ENCODE assay signal across 8 cellular contexts in the genomic region with DNA sequence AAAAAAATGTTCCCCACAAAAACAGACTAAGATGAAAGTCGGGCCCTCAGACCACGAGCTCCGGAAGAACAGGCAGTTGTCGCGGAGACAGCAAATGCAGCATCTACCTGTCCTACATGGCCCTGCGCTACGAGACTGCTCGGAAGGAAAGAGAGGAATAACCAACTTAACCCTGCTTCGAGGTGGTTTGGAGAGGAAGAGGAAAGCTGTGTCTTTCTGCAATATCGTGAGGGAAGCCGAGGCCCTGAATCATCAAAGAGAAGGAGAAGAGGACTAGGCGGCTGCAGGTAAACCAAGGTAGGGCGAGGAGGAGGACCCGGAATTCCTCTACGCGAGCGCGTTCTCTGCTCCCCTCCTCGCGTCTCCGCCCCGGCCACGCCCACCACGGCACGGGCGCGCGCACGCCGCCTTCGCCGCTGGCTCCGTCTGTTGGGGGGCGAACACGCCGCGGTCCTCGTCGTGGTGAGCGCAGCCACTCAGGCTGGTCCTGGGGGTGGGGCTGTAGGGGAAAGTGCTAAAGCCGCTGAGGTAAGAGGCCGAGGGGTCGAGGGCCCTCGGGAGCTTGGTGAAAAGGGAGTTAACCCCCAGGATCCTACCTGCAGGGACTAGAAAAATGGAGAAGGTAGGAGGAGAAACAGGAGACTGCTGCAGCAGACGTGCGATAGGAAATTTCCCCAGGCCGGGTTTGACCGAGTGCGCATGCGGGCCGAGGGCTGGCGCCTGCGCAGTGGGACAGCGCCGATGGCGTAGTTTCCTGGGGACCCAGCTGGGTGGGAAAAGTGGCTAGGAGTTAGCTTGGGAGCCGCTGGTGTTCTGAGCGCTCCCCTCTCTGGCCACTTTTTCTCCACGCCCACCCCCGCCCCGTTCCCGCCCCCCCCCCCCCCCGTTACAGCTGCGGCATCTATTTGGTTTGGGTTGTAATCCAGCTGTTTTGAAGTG. TPM values are rescaled to one million over a fixed set of nuclear protein-coding genes. Genes with fewer than 3 reads are reported as not detected.
A peak's percentile ranks its signal among the peaks of the same experiment; 100 is the strongest.
DNase-seq lines count a peak whose midpoint lies in the region; ATAC-seq and TF ChIP-seq lines count a peak whose summit lies in the region.

A gene (plus strand): TSS at position 402 of the 939 bp plus-strand sequence. CDS start 7,903 bp downstream, outside the sequence.
A gene with protein sequence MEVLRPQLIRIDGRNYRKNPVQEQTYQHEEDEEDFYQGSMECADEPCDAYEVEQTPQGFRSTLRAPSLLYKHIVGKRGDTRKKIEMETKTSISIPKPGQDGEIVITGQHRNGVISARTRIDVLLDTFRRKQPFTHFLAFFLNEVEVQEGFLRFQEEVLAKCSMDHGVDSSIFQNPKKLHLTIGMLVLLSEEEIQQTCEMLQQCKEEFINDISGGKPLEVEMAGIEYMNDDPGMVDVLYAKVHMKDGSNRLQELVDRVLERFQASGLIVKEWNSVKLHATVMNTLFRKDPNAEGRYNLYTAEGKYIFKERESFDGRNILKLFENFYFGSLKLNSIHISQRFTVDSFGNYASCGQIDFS (minus strand): TSS at position 666 of the 939 bp plus-strand sequence. CDS start 2,978 bp downstream, outside the sequence.

- peak; percentile 89 for DNase-seq in GM13977 (ENCODE audit: low spot score)
- DNase-seq in NCI-H1694 (lab: John Stamatoyannopoulos, UW) = peak; percentile 69
- DNase-seq in amniotic epithelial cell (ENCODE audit: low read depth) = peak; percentile 85
- DNase-seq in heart right ventricle = peak; percentile 91 to 93
- peak; percentile 94 for DNase-seq in pons (ENCODE audit: low spot score)
- peak; percentile 94 for DNase-seq in transverse colon

- H3K36me3 ChIP-seq in heart right ventricle (peaks cover 0 to 35% (median 12%) of the 10 kb centered on the region in 9 donors), transverse colon (peaks cover 0 to 16% (median 5%) of the 10 kb centered on the region in 4 donors)

- no peaks in the 10 kb centered on the region for H3K9me3 ChIP-seq in heart right ventricle
- no peaks in the 10 kb centered on the region for H3K9me3 ChIP-seq in transverse colon

- WGBS in heart right ventricle, 2 donors = 0% methylated on average over 64 of the region's 64 CpGs
- 0% methylated on average over 19 to 50 of the region's 64 CpGs for WGBS in transverse colon (ENCODE audit: low coverage in 1 of 2), 2 donors

- in situ Hi-C loops in GM13977 (cut with MboI; ENCODE audit: low pct_unique_long_range_greater_than_20kb, low sequenced_read_pairs, unreplicated experiment) = no loop called here
- in situ Hi-C loops in transverse colon (cut with MboI; ENCODE audit: low pct_ligation_motif_present in 1 of 4, low pct_unique_long_range_greater_than_20kb in 1 of 4, low sequenced_read_pairs in 3 of 4) = loop anchor here in 1 of 4 donors (25.0 kb wide), 1 partner anchor 121 kb away; no protein-coding TSS in a partner anchor

- no peak for TF ChIP-seq CTCF in GM13977 (IDR thresholded peaks at IDR 0.05; ENCODE audit: extremely low read depth, insufficient read depth, missing control alignments)
- TF ChIP-seq CTCF in heart right ventricle (IDR thresholded peaks at IDR 0.05) = peak in 2 of 9 donors; percentile 6 to 8
- TF ChIP-seq CTCF in transverse colon (IDR thresholded peaks at IDR 0.05) = peak in 1 of 5 experiments; percentile 26

- peak within 1 kb of the TSS; percentile 89 to 99 (median 98) for H3K27ac ChIP-seq in heart right ventricle
- H3K27ac ChIP-seq in transverse colon = peak within 1 kb of the TSS; percentile 98 to 99 (median 98)

- intact Hi-C loops in T-helper 1 cell treated with Interleukin-12 subunit alpha and Interleukin-12 subunit beta and Interleukin-4 antibody, amounts not matched to agents 30 ng/mL and 1 ng/mL, for 36 hours (cut with micrococcal nuclease) = loop anchor here (1.0 to 10.0 kb wide), 13 partner anchors 32 to 1031 kb away; a partner anchor contains a TSS
- intact Hi-C loops in heart right ventricle (cut with DNase I) (loop anchor here in 8 of 10 donors (1.0 to 10.0 kb wide), 15 partner anchors 44 to 261 kb away; a partner anchor contains a TSS), transverse colon (cut with DNase I; ENCODE audit: low total_unique reads) (loop anchor here (5.0 kb wide), 1 partner anchor 121 kb away; no protein-coding TSS in a partner anchor)

- TF ChIP-seq EP300 in transverse colon (IDR thresholded peaks at IDR 0.05; ENCODE audit: low read depth) = no peak

- H3K4me1 ChIP-seq in heart right ventricle (peaks cover 10 to 49% (median 39%) of the 10 kb centered on the region in 9 donors), transverse colon (peaks cover 18 to 46% (median 33%) of the 10 kb centered on the region in 4 donors)

- H3K27me3 ChIP-seq in heart right ventricle (no peaks in the 10 kb centered on the region), transverse colon (no peaks in the 10 kb centered on the region)

- ATAC-seq in HG02870 (IDR thresholded peaks at IDR 0.05; ENCODE audit: unreplicated experiment) (peak; percentile 77), heart right ventricle (peak; percentile 97 to 98 (median 98))

- H3K4me3 ChIP-seq in heart right ventricle = peak within 1 kb of the TSS; percentile 23 to 84 (median 70)
- peak within 1 kb of the TSS; percentile 56 to 89 (median 64) for H3K4me3 ChIP-seq in transverse colon

- TF ChIP-seq POLR2A in transverse colon (IDR thresholded peaks at IDR 0.05) = peak; percentile 96

RNA-seq across cellular contexts. Expression of the first gene that starts in this region (rescaled TPM):
- total RNA-seq in T-helper 1 cell treated with Interleukin-12 subunit alpha and Interleukin-12 subunit beta and Interleukin-4 antibody, amounts not matched to agents 30 ng/mL and 1 ng/mL, for 36 hours = 84.4 and 88.0 TPM in 2 replicates
- 100 to 1,000 TPM; 181 to 246 (median 221) TPM for total RNA-seq in heart right ventricle
- polyA plus RNA-seq in heart right ventricle = 100 to 1,000 TPM; 129 to 149 TPM
- total RNA-seq in transverse colon = 10 to 100 TPM; 57.6 to 77.4 (median 65.5) TPM

RNA-seq across cellular contexts. Expression of the second gene that starts in this region (rescaled TPM):
- total RNA-seq in T-helper 1 cell treated with Interleukin-12 subunit alpha and Interleukin-12 subunit beta and Interleukin-4 antibody, amounts not matched to agents 30 ng/mL and 1 ng/mL, for 36 hours = 27.1 and 27.9 TPM in 2 replicates
- total RNA-seq in heart right ventricle = 10 to 100 TPM; 25.2 to 40.5 (median 33.0) TPM
- polyA plus RNA-seq in heart right ventricle = 10 to 100 TPM in 1 of 2 donors, 1 to 10 TPM in 1; 8.4 to 35.8 TPM
- 10 to 100 TPM; 13.4 to 34.0 (median 20.5) TPM for total RNA-seq in transverse colon

Comparison
In these comparisons a context has a peak if more than half of its experiments do, and no peak if none do; other contexts are left out.
1. Peak in every context shown above with its lines: DNase-seq, ATAC-seq, H3K4me3 ChIP-seq and H3K27ac ChIP-seq.